ENCODE assay signal across 8 cellular contexts in genomic region chr2:196639180-196640030, GRCh38. TPM values are rescaled to one million over a fixed set of nuclear protein-coding genes. Genes with fewer than 3 reads are reported as not detected.
DNase-seq lines count a peak whose midpoint lies in the region; ATAC-seq and TF ChIP-seq lines count a peak whose summit lies in the region.

Gene CCDC150 (plus strand): TSS chr2:196639715. CDS start chr2:196639767, 52 bp downstream.

- TF ChIP-seq CTCF in C4-2B (conservative IDR thresholded peaks at IDR 0.05), result peak; percentile 21

- peaks cover 12% of the 10 kb centered on the region for H3K27me3 Mint-ChIP-seq in activated CD4-positive, alpha-beta T cell treated with anti-CD3 and anti-CD28 coated beads, Interleukin-2, amount 10 ng/mL, durations not matched to agents 24 days and 14 days

- peak within 1 kb of the TSS; percentile 96 for H3K4me3 Mint-ChIP-seq in activated CD4-positive, alpha-beta T cell treated with anti-CD3 and anti-CD28 coated beads, Interleukin-2, amount 10 ng/mL, durations not matched to agents 24 days and 14 days

- peak; percentile 92 for DNase-seq in NCI-H526 treated with DMSO at 0.1 percent for 48 hours (lab: John Stamatoyannopoulos, UW)
- DNase-seq in activated CD4-positive, alpha-beta T cell treated with anti-CD3 and anti-CD28 coated beads, Interleukin-2, amount 10 ng/mL, durations not matched to agents 24 days and 14 days, result peak; percentile 99
- DNase-seq in dedifferentiated amniotic fluid mesenchymal stem cell (ENCODE audit: extremely low spot score), result peak; percentile 92
- peak; percentile 97 for DNase-seq in left lobe of liver (ENCODE audit: low spot score)
- peak; percentile 93 to 95 for DNase-seq in stimulated activated CD4-positive, alpha-beta T cell treated with anti-CD3 and anti-CD28 coated beads, Interleukin-2, amount 100 ng/mL, for 24 hours

- peak within 1 kb of the TSS; percentile 85 for H3K27ac Mint-ChIP-seq in activated CD4-positive, alpha-beta T cell treated with anti-CD3 and anti-CD28 coated beads, Interleukin-2, amount 10 ng/mL, durations not matched to agents 24 days and 14 days

- peak; percentile 100 for ATAC-seq in GM19328 (IDR thresholded peaks at IDR 0.05; ENCODE audit: unreplicated experiment)
- peak; percentile 99 for ATAC-seq in HG03469 (IDR thresholded peaks at IDR 0.05; ENCODE audit: unreplicated experiment)
- ATAC-seq in left lobe of liver, result peak; percentile 100

- peak within 1 kb of the TSS; percentile 54 for H3K27ac ChIP-seq in C4-2B

- intact Hi-C loops in activated CD4-positive, alpha-beta T cell treated with anti-CD3 and anti-CD28 coated beads, Interleukin-2, amount 10 ng/mL, durations not matched to agents 24 days and 14 days (cut with micrococcal nuclease), result loop anchor here (1.0 to 5.0 kb wide), 3 partner anchors 160 to 571 kb away; partner anchors contain the start of genes DNAH7 and GTF3C3

- H3K4me1 Mint-ChIP-seq in activated CD4-positive, alpha-beta T cell treated with anti-CD3 and anti-CD28 coated beads, Interleukin-2, amount 10 ng/mL, durations not matched to agents 24 days and 14 days, result peaks cover 21% of the 10 kb centered on the region

- H3K9me3 Mint-ChIP-seq in activated CD4-positive, alpha-beta T cell treated with anti-CD3 and anti-CD28 coated beads, Interleukin-2, amount 10 ng/mL, durations not matched to agents 24 days and 14 days, result no peaks in the 10 kb centered on the region

- H3K36me3 Mint-ChIP-seq in activated CD4-positive, alpha-beta T cell treated with anti-CD3 and anti-CD28 coated beads, Interleukin-2, amount 10 ng/mL, durations not matched to agents 24 days and 14 days (ENCODE audit: low read depth), result no peaks in the 10 kb centered on the region

RNA-seq across cellular contexts. Expression of gene CCDC150, which starts in this region (rescaled TPM):
- 18.2 and 21.1 TPM in 2 replicates for total RNA-seq in activated CD4-positive, alpha-beta T cell treated with anti-CD3 and anti-CD28 coated beads, Interleukin-2, amount 10 ng/mL, durations not matched to agents 24 days and 14 days
- 2.2 TPM for total RNA-seq in left lobe of liver

Comparison
In these comparisons a context has a peak if more than half of its experiments do, and no peak if none do; other contexts are left out.
1. Peak in every context shown above with its lines: DNase-seq, ATAC-seq and H3K27ac ChIP-seq.